In genomic region chr13:27455331-27455855, GRCh38 we compare ENCODE assay signal across 9 cellular contexts. TPM values are rescaled to one million over a fixed set of nuclear protein-coding genes. Genes with fewer than 3 reads are reported as not detected.
A peak's percentile ranks its signal among the peaks of the same experiment; 100 is the strongest.
DNase-seq lines count a peak whose midpoint lies in the region; ATAC-seq and TF ChIP-seq lines count a peak whose summit lies in the region.
"Had no signal": no experiment of that assay in that cellular context is flagged by ENCODE, and none has a peak within 500 bp of the region (broad histone marks: within the 10 kb centered on the region; RNA-seq: fewer than 3 reads in every experiment).

No MANE protein-coding gene starts in this region.

- CTCF ChIA-PET in IMR-90 (lab: Yijun Ruan, JAX): interaction anchor here (1.0 to 1.1 kb wide), 2 partner anchors 371 to 525 kb away, joined by 3 to 5 read pairs; no protein-coding TSS in a partner anchor

- no peak for ATAC-seq in IMR-90 (ENCODE audit: low read depth)
- peak; percentile 47 for ATAC-seq in activated naive CD8-positive, alpha-beta T cell treated with anti-CD3 and anti-CD28 coated beads, Interleukin-2, amount 10 ng/mL, durations not matched to agents 7 days and 5 days (ENCODE audit: low read depth)
- ATAC-seq in naive B cell (ENCODE audit: low read depth in 2 of 2): no peak
- ATAC-seq in GM18868 (IDR thresholded peaks at IDR 0.05; ENCODE audit: unreplicated experiment): no peak

- H2BK120ac ChIP-seq in IMR-90 (ENCODE audit: low read depth, low read length) (no peak overlapping the region), trophoblast cell (ENCODE audit: insufficient read depth, low read length, poor library complexity) (no peak overlapping the region)

- POLR2A ChIA-PET in IMR-90 (lab: Charles Lee; ENCODE audit: unreplicated experiment): interaction anchor here (0.6 kb wide), 1 partner anchor 489 kb away, joined by 5 read pairs; no protein-coding TSS in a partner anchor
- POLR2A ChIA-PET in activated naive CD8-positive, alpha-beta T cell treated with anti-CD3 and anti-CD28 coated beads, Interleukin-2, amount 10 ng/mL, durations not matched to agents 7 days and 5 days (lab: Charles Lee): interaction anchor here (0.6 to 3.9 kb wide), 6 partner anchors 9 to 411 kb away, joined by 3 to 35 read pairs (median 6); partner anchors contain the start of genes GTF3A and LNX2

- peak overlapping the region; percentile 92 for H3K4me3 Mint-ChIP-seq in activated naive CD8-positive, alpha-beta T cell treated with anti-CD3 and anti-CD28 coated beads, Interleukin-2, amount 10 ng/mL, durations not matched to agents 7 days and 5 days
- peak overlapping the region; percentile 81 to 95 (median 90) for H3K4me3 Mint-ChIP-seq in naive B cell

- peak overlapping the region; percentile 59 to 81; a peak in 3 of 4 replicates for H4K8ac ChIP-seq in IMR-90 (ENCODE audit: low read depth in 2 of 2, low read length in 2 of 2)
- no peak overlapping the region for H4K8ac ChIP-seq in trophoblast cell (ENCODE audit: low read depth, low read length)

- H2BK15ac ChIP-seq in IMR-90 (ENCODE audit: low read depth, low read length): no peak overlapping the region

- H4K91ac ChIP-seq in IMR-90 (ENCODE audit: insufficient read depth, low read depth, low read length): no peak overlapping the region
- no peak overlapping the region for H4K91ac ChIP-seq in trophoblast cell (ENCODE audit: low read depth, low read length)

- H4K12ac ChIP-seq in trophoblast cell (ENCODE audit: low read depth, low read length): no peak overlapping the region

- H3K9me3 Mint-ChIP-seq in activated naive CD8-positive, alpha-beta T cell treated with anti-CD3 and anti-CD28 coated beads, Interleukin-2, amount 10 ng/mL, durations not matched to agents 7 days and 5 days: no peaks in the 10 kb centered on the region
- peaks cover 0 to 2% (median 0%) of the 10 kb centered on the region in 7 donors for H3K9me3 Mint-ChIP-seq in naive B cell

- no peak overlapping the region for H2BK12ac ChIP-seq in trophoblast cell (ENCODE audit: low read length)

- H3K23ac ChIP-seq in IMR-90 (ENCODE audit: low read depth, low read length): no peak overlapping the region
- no peak overlapping the region for H3K23ac ChIP-seq in trophoblast cell (ENCODE audit: low read length)

- H3K27me3 ChIP-seq in IMR-90 (ENCODE audit: control insufficient read depth, insufficient read depth, low read length): peaks cover 2% of the 10 kb centered on the region
- H3K27me3 ChIP-seq in trophoblast cell (ENCODE audit: insufficient read depth, low read length): no peaks in the 10 kb centered on the region

- H3K4me2 ChIP-seq in IMR-90 (ENCODE audit: low read depth, low read length): peak overlapping the region; percentile 99
- H3K4me2 ChIP-seq in trophoblast cell (ENCODE audit: low read length): no peak overlapping the region

- in situ Hi-C loops in IMR-90 (cut with MboI; ENCODE audit: low sequenced_read_pairs): loop anchor here (10.0 kb wide), 1 partner anchor 59 kb away; no protein-coding TSS in a partner anchor

- H3K4ac ChIP-seq in IMR-90 (ENCODE audit: low read depth, low read length) (no peak overlapping the region), trophoblast cell (ENCODE audit: low read depth, low read length) (no peak overlapping the region)

- dilution Hi-C loops in IMR-90 (cut with HindIII; ENCODE audit: low sequenced_read_pairs, unreplicated experiment): no loop called here

- H3K27ac Mint-ChIP-seq in activated naive CD8-positive, alpha-beta T cell treated with anti-CD3 and anti-CD28 coated beads, Interleukin-2, amount 10 ng/mL, durations not matched to agents 7 days and 5 days: peak overlapping the region; percentile 97
- H3K27ac Mint-ChIP-seq in naive B cell: peak overlapping the region; percentile 4 to 98 (median 83)

- TF ChIP-seq RAD21 in IMR-90 (IDR thresholded peaks at IDR 0.05; ENCODE audit: low read length): no peak

- peak overlapping the region; percentile 98 for H4K5ac ChIP-seq in IMR-90 (ENCODE audit: low read depth, low read length)

- H2BK5ac ChIP-seq in IMR-90 (ENCODE audit: low read depth, low read length, poor library complexity, severe bottlenecking): no peak overlapping the region
- H2BK5ac ChIP-seq in trophoblast cell (ENCODE audit: low read depth, low read length, poor library complexity): no peak overlapping the region

- H3K4me1 Mint-ChIP-seq in activated naive CD8-positive, alpha-beta T cell treated with anti-CD3 and anti-CD28 coated beads, Interleukin-2, amount 10 ng/mL, durations not matched to agents 7 days and 5 days: peaks cover 19% of the 10 kb centered on the region
- peaks cover 16 to 31% (median 20%) of the 10 kb centered on the region in 3 donors for H3K4me1 Mint-ChIP-seq in naive B cell

- no peaks in the 10 kb centered on the region for H3K36me3 Mint-ChIP-seq in activated naive CD8-positive, alpha-beta T cell treated with anti-CD3 and anti-CD28 coated beads, Interleukin-2, amount 10 ng/mL, durations not matched to agents 7 days and 5 days
- peaks cover 0 to 4% of the 10 kb centered on the region in 2 donors for H3K36me3 Mint-ChIP-seq in naive B cell

- peak overlapping the region; percentile 53 for H3K18ac ChIP-seq in IMR-90 (ENCODE audit: low read depth, low read length)
- H3K18ac ChIP-seq in trophoblast cell (ENCODE audit: low read length): no peak overlapping the region

- intact Hi-C loops in IMR-90 (cut with micrococcal nuclease) (no loop called here), lower leg skin (cut with DNase I; ENCODE audit: low total_unique reads) (no loop called here)

- H3K9me3 ChIP-seq in IMR-90 (ENCODE audit: control insufficient read depth, insufficient read depth, low read length) (no peaks in the 10 kb centered on the region), trophoblast cell (ENCODE audit: insufficient read depth, low read depth, low read length) (no peaks in the 10 kb centered on the region)

- H2BK20ac ChIP-seq in IMR-90 (ENCODE audit: low read depth, low read length): no peak overlapping the region

- H3K4me3 ChIP-seq in IMR-90 (ENCODE audit: insufficient read depth, low read depth, low read length): peak overlapping the region; percentile 40; the same call in 1 of the 2 replicates
- H3K4me3 ChIP-seq in lower leg skin (ENCODE audit: low read depth, poor library complexity, severe bottlenecking): no peak overlapping the region
- no peak overlapping the region for H3K4me3 ChIP-seq in trophoblast cell (ENCODE audit: low read depth, low read length)

- H3K14ac ChIP-seq in IMR-90 (replicated peaks; ENCODE audit: low read depth, low read length): no peak overlapping the region
- H3K14ac ChIP-seq in trophoblast cell (ENCODE audit: low read length): no peak overlapping the region

- H2AFZ ChIP-seq in IMR-90 (replicated peaks; ENCODE audit: low read length, poor library complexity) (peak overlapping the region; percentile 83), trophoblast cell (ENCODE audit: insufficient read depth, low read length, poor library complexity) (no peak overlapping the region)

- peak overlapping the region; percentile 58 for H3K9ac ChIP-seq in IMR-90 (ENCODE audit: low read depth, low read length)
- H3K9ac ChIP-seq in trophoblast cell (ENCODE audit: low read length): no peak overlapping the region

- H3K27ac ChIP-seq in IMR-90 (ENCODE audit: insufficient read depth, low read length): no peak overlapping the region
- H3K27ac ChIP-seq in trophoblast cell (ENCODE audit: low read depth, low read length): no peak overlapping the region
- H3K27ac ChIP-seq: RWPE1 had no signal

- WGBS in IMR-90 (ENCODE audit: extremely low coverage in 2 of 2, insufficient read length in 1 of 2), 2 experiments: 19% methylated on average over 5 of the region's 5 CpGs; no CpG with 5 or more reads in 1 of the 2 experiments
- 21 to 28% methylated on average over 5 of the region's 5 CpGs for WGBS in lower leg skin, 2 donors
- WGBS in trophoblast cell (ENCODE audit: extremely low coverage, insufficient coverage, insufficient read length): no CpG with 5 or more reads among the region's 5 CpGs

- H3K9me1 ChIP-seq in IMR-90 (ENCODE audit: insufficient read depth, low read length): no peaks in the 10 kb centered on the region

- no peak overlapping the region for H3K56ac ChIP-seq in IMR-90 (ENCODE audit: extremely low read depth, insufficient read depth, low read length)

- peaks cover 5% of the 10 kb centered on the region for H3K27me3 Mint-ChIP-seq in activated naive CD8-positive, alpha-beta T cell treated with anti-CD3 and anti-CD28 coated beads, Interleukin-2, amount 10 ng/mL, durations not matched to agents 7 days and 5 days
- no peaks in the 10 kb centered on the region for H3K27me3 Mint-ChIP-seq in naive B cell

- H3K79me2 ChIP-seq in trophoblast cell (ENCODE audit: control insufficient read depth, insufficient read depth, low read length, poor library complexity): no peaks in the 10 kb centered on the region

- no peaks in the 10 kb centered on the region for H3K36me3 ChIP-seq in IMR-90 (ENCODE audit: control insufficient read depth, insufficient read depth, low read length)
- H3K36me3 ChIP-seq in trophoblast cell (ENCODE audit: control insufficient read depth in 1 of 2, insufficient read depth in 2 of 2, low read length in 2 of 2): no peaks in the 10 kb centered on the region

- BruUV-seq in IMR-90 (replicated peaks; lab: Mats Ljungman, UMichigan): no TSS peak

- H3K4me1 ChIP-seq in IMR-90 (ENCODE audit: control insufficient read depth, insufficient read depth, low read length): peaks cover 2% of the 10 kb centered on the region
- H3K4me1 ChIP-seq in trophoblast cell (ENCODE audit: control insufficient read depth in 1 of 2, insufficient read depth in 2 of 2, low read length in 2 of 2): no peaks in the 10 kb centered on the region

- no peak overlapping the region for H2AK9ac ChIP-seq in IMR-90 (replicated peaks; ENCODE audit: low read depth, low read length, poor library complexity)

- no peak overlapping the region for H2AK5ac ChIP-seq in IMR-90 (ENCODE audit: low read depth, low read length)
- H2AK5ac ChIP-seq in trophoblast cell (ENCODE audit: low read length): no peak overlapping the region

- H3K79me1 ChIP-seq in IMR-90 (ENCODE audit: low read depth in 1 of 2, low read length in 2 of 2) (no peaks in the 10 kb centered on the region), trophoblast cell (ENCODE audit: low read length) (peaks cover 4% of the 10 kb centered on the region)

- TF ChIP-seq POLR2A in IMR-90 (IDR thresholded peaks at IDR 0.05; ENCODE audit: low read depth, low read length) (no peak), lower leg skin (IDR thresholded peaks at IDR 0.05) (no peak)

- DNase-seq in CD1c-positive myeloid dendritic cell (ENCODE audit: extremely low spot score) (peak; percentile 10), IMR-90 (no peak), naive B cell (peak; percentile 15), lower leg skin (ENCODE audit: low spot score in 2 of 2) (no peak), trophoblast cell (no peak), NCI-H2081 treated with DMSO at 0.1 percent for 48 hours (lab: John Stamatoyannopoulos, UW) (no peak)
- peak; percentile 41 for DNase-seq in activated naive CD8-positive, alpha-beta T cell treated with anti-CD3 and anti-CD28 coated beads, Interleukin-2, amount 10 ng/mL, durations not matched to agents 7 days and 5 days

- TF ChIP-seq CTCF in IMR-90 (conservative IDR thresholded peaks at IDR 0.05; ENCODE audit: low read depth, low read length) (no peak), lower leg skin (IDR thresholded peaks at IDR 0.05) (no peak)

- no peaks in the 10 kb centered on the region for H4K20me1 ChIP-seq in IMR-90 (ENCODE audit: insufficient read depth, low read length)

RNA-seq across cellular contexts. Expression of gene MTIF3, which starts 5.0 kb away (rescaled TPM):
- total RNA-seq in IMR-90 (2012; rRNA removed): 31.7 and 60.8 TPM in 2 replicates
- polyA plus RNA-seq in IMR-90 (2012; rRNA removed): 36.6 and 41.0 TPM in 2 replicates
- 14.4 and 16.7 TPM in 2 replicates for polyA plus RNA-seq in IMR-90 (2012; cell fraction: cytosol; rRNA removed)
- 20.7 and 66.0 TPM in 2 replicates for polyA plus RNA-seq in IMR-90 (2012; cell fraction: nucleus; rRNA removed; ENCODE audit: low replicate concordance)
- total RNA-seq in activated naive CD8-positive, alpha-beta T cell treated with anti-CD3 and anti-CD28 coated beads, Interleukin-2, amount 10 ng/mL, durations not matched to agents 7 days and 5 days: 10 to 100 TPM; 51.5 to 60.4 TPM
- polyA plus RNA-seq in naive B cell (ENCODE audit: low read depth in 6 of 6): 100 to 1,000 TPM in 2 of 6 donors, 10 to 100 TPM in 4; 77.3 to 116 (median 89.0) TPM
- total RNA-seq in lower leg skin: 10 to 100 TPM; 46.1 to 98.1 (median 70.8) TPM
- polyA plus RNA-seq in trophoblast cell (2013): 56.0 and 58.8 TPM in 2 replicates

RNA-seq across cellular contexts. Expression of gene GTF3A, which starts 31.0 kb away (rescaled TPM):
- 116 and 148 TPM in 2 replicates for total RNA-seq in IMR-90 (2012; rRNA removed)
- polyA plus RNA-seq in IMR-90 (2012; rRNA removed): 73.1 and 74.1 TPM in 2 replicates
- 52.0 and 62.7 TPM in 2 replicates for polyA plus RNA-seq in IMR-90 (2012; cell fraction: cytosol; rRNA removed)
- polyA plus RNA-seq in IMR-90 (2012; cell fraction: nucleus; rRNA removed; ENCODE audit: low replicate concordance): 32.2 and 40.3 TPM in 2 replicates
- 100 to 1,000 TPM; 159 to 173 TPM for total RNA-seq in activated naive CD8-positive, alpha-beta T cell treated with anti-CD3 and anti-CD28 coated beads, Interleukin-2, amount 10 ng/mL, durations not matched to agents 7 days and 5 days
- 100 to 1,000 TPM; 373 to 631 (median 487) TPM for polyA plus RNA-seq in naive B cell (ENCODE audit: low read depth in 6 of 6)
- total RNA-seq in lower leg skin: 100 to 1,000 TPM in 2 of 4 donors, 10 to 100 TPM in 2; 96.6 to 162 (median 101) TPM
- 79.8 and 83.8 TPM in 2 replicates for polyA plus RNA-seq in trophoblast cell (2013)

Comparison
In these comparisons a context has a peak if more than half of its experiments do, and no peak if none do; other contexts are left out.
1. DNase-seq: peak in CD1c-positive myeloid dendritic cell (single experiment), activated naive CD8-positive, alpha-beta T cell treated with anti-CD3 and anti-CD28 coated beads, Interleukin-2, amount 10 ng/mL, durations not matched to agents 7 days and 5 days (single experiment) and naive B cell (single experiment); none in IMR-90 (single experiment), lower leg skin (0 of 2), trophoblast cell (0 of 2) and NCI-H2081 treated with DMSO at 0.1 percent for 48 hours (single experiment).